In genomic region chr19:13100031-13100588, GRCh38 we compare ENCODE assay signal across 9 cellular contexts. TPM values are rescaled to one million over a fixed set of nuclear protein-coding genes. Genes with fewer than 3 reads are reported as not detected.
A peak's percentile ranks its signal among the peaks of the same experiment; 100 is the strongest.
DNase-seq lines count a peak whose midpoint lies in the region; ATAC-seq and TF ChIP-seq lines count a peak whose summit lies in the region.
"Had no signal": no experiment of that assay in that cellular context is flagged by ENCODE, and none has a peak within 500 bp of the region (broad histone marks: within the 10 kb centered on the region; RNA-seq: fewer than 3 reads in every experiment).

No MANE protein-coding gene starts in this region.

- intact Hi-C loops in sciatic nerve (cut with DNase I), result no loop called here

- H3K4me3 ChIP-seq in GM12875 (ENCODE audit: low read depth, low read length), result peak overlapping the region; percentile 40

- DNase-seq in T-helper 1 cell (peak in 4 of 5 donors; percentile 35 to 94 (median 40)), sciatic nerve (ENCODE audit: low spot score) (peak; percentile 59), foreskin keratinocyte (no peak), DMS 273 (lab: John Stamatoyannopoulos, UW; ENCODE audit: unreplicated experiment) (no peak), A172 (ENCODE audit: low spot score) (no peak)

- H3K36me3 Mint-ChIP-seq in brain, result peaks cover 3% of the 10 kb centered on the region

- peaks cover 13% of the 10 kb centered on the region for H3K27me3 ChIP-seq in foreskin keratinocyte

- H3K4me1 Mint-ChIP-seq in brain, result peaks cover 20% of the 10 kb centered on the region

- peak overlapping the region in 4 of 5 experiments; percentile 0 to 86 (median 70) for H3K27ac Mint-ChIP-seq in brain

- no peak for TF ChIP-seq CTCF in GM12875 (IDR thresholded peaks at IDR 0.05; ENCODE audit: borderline replicate concordance, insufficient read depth, low read depth, low read length)
- TF ChIP-seq CTCF in brain (conservative IDR thresholded peaks at IDR 0.05), result no peak
- TF ChIP-seq CTCF in foreskin keratinocyte (conservative IDR thresholded peaks at IDR 0.05), result no peak

- peak overlapping the region in 3 of 5 experiments; percentile 39 to 55 (median 49) for H3K4me3 Mint-ChIP-seq in brain

- H3K27me3 Mint-ChIP-seq in brain, result peaks cover 77% of the 10 kb centered on the region

- no peak overlapping the region for H3K27ac ChIP-seq in foreskin keratinocyte

- ATAC-seq in sciatic nerve (no peak), foreskin keratinocyte (no peak), GM18870 (IDR thresholded peaks at IDR 0.05; ENCODE audit: unreplicated experiment) (no peak)
- ATAC-seq: HCT116 had no signal

- H3K4me1 ChIP-seq in foreskin keratinocyte, result no peaks in the 10 kb centered on the region

- peaks cover 0 to 3% (median 0%) of the 10 kb centered on the region in 5 experiments for H3K9me3 Mint-ChIP-seq in brain

RNA-seq across cellular contexts. Expression of gene LYL1, which starts 2.5 kb away (rescaled TPM):
- 2.3 TPM for polyA plus RNA-seq in brain (ENCODE audit: insufficient read depth, low read depth, low replicate concordance)
- total RNA-seq in sciatic nerve, result 20.2 TPM
- total RNA-seq in foreskin keratinocyte, result 1.9 and 2.1 TPM in 2 replicates
- polyA plus RNA-seq in foreskin keratinocyte, result 1.6 and 2.7 TPM in 2 replicates
- not detected in 2 replicates for total RNA-seq in A172 (2014; rRNA removed; shearing (Covaris generic))

RNA-seq across cellular contexts. Expression of gene TRMT1, which starts 16.4 kb away (rescaled TPM):
- polyA plus RNA-seq in brain (ENCODE audit: insufficient read depth, low read depth, low replicate concordance) (25.9 TPM), foreskin keratinocyte (43.4 and 44.8 TPM in 2 replicates)
- total RNA-seq in sciatic nerve (34.7 TPM), foreskin keratinocyte (35.7 and 37.7 TPM in 2 replicates)
- 46.7 and 49.1 TPM in 2 replicates for total RNA-seq in A172 (2014; rRNA removed; shearing (Covaris generic))

RNA-seq across cellular contexts. Expression of gene NACC1, which starts 18.0 kb away (rescaled TPM):
- polyA plus RNA-seq in brain (ENCODE audit: insufficient read depth, low read depth, low replicate concordance) (42.2 TPM), foreskin keratinocyte (32.9 and 36.7 TPM in 2 replicates)
- total RNA-seq in sciatic nerve (30.7 TPM), foreskin keratinocyte (71.7 and 72.6 TPM in 2 replicates)
- total RNA-seq in A172 (2014; rRNA removed; shearing (Covaris generic)), result 85.9 and 101 TPM in 2 replicates

RNA-seq across cellular contexts. Expression of gene STX10, which starts 50.1 kb away (rescaled TPM):
- polyA plus RNA-seq in brain (ENCODE audit: insufficient read depth, low read depth, low replicate concordance), result 74.2 TPM
- total RNA-seq in sciatic nerve, result 48.3 TPM
- 66.7 and 69.4 TPM in 2 replicates for total RNA-seq in foreskin keratinocyte
- 95.3 and 97.5 TPM in 2 replicates for polyA plus RNA-seq in foreskin keratinocyte
- total RNA-seq in A172 (2014; rRNA removed; shearing (Covaris generic)), result 129 and 147 TPM in 2 replicates

RNA-seq across cellular contexts. Expression of gene IER2, which starts 50.1 kb away (rescaled TPM):
- 31.1 TPM for polyA plus RNA-seq in brain (ENCODE audit: insufficient read depth, low read depth, low replicate concordance)
- total RNA-seq in sciatic nerve, result 102 TPM
- total RNA-seq in foreskin keratinocyte, result 48.2 and 51.8 TPM in 2 replicates
- 72.2 and 90.4 TPM in 2 replicates for polyA plus RNA-seq in foreskin keratinocyte
- 37.3 and 61.1 TPM in 2 replicates for total RNA-seq in A172 (2014; rRNA removed; shearing (Covaris generic))

Comparison
In these comparisons a context has a peak if more than half of its experiments do, and no peak if none do; other contexts are left out.
1. DNase-seq: peak in T-helper 1 cell (4 of 5) and sciatic nerve (single experiment); none in foreskin keratinocyte (0 of 2), DMS 273 (single experiment) and A172 (single experiment).